Comparison of ENCODE assay signal across 11 cellular contexts in genomic region chr12:120457133-120457532, GRCh38. TPM values are rescaled to one million over a fixed set of nuclear protein-coding genes. Genes with fewer than 3 reads are reported as not detected.
DNase-seq lines count a peak whose midpoint lies in the region; ATAC-seq and TF ChIP-seq lines count a peak whose summit lies in the region.
"Had no signal": no experiment of that assay in that cellular context is flagged by ENCODE, and none has a peak within 500 bp of the region (broad histone marks: within the 10 kb centered on the region; RNA-seq: fewer than 3 reads in every experiment).

No MANE protein-coding gene starts in this region.

- no peak overlapping the region for H3K23ac ChIP-seq in mesenchymal stem cell (ENCODE audit: low read length in 2 of 2)

- H3K27ac Mint-ChIP-seq in activated CD4-positive, alpha-beta T cell treated with anti-CD3 and anti-CD28 coated beads for 36 hours = peak overlapping the region; percentile 13
- H3K27ac Mint-ChIP-seq in chondrocyte (ENCODE audit: unreplicated experiment) = no peak overlapping the region

- H3K79me1 ChIP-seq in mesenchymal stem cell (replicated peaks; ENCODE audit: low read length, poor library complexity, severe bottlenecking) = peaks cover 16% of the 10 kb centered on the region

- H3K4me1 ChIP-seq in Loucy (ENCODE audit: insufficient read depth, low read length, poor library complexity, severe bottlenecking) = no peaks in the 10 kb centered on the region
- H3K4me1 ChIP-seq in psoas muscle = no peaks in the 10 kb centered on the region
- H3K4me1 ChIP-seq in mesenchymal stem cell (ENCODE audit: control insufficient read depth, insufficient read depth, low read depth, low read length) = no peaks in the 10 kb centered on the region

- H2AFZ ChIP-seq in Loucy (ENCODE audit: low read length) (no peak overlapping the region), mesenchymal stem cell (ENCODE audit: low read depth, low read length) (no peak overlapping the region)

- H3K9ac ChIP-seq in Loucy (ENCODE audit: low read depth, low read length, poor library complexity, severe bottlenecking) (no peak overlapping the region), mesenchymal stem cell (ENCODE audit: low read length) (no peak overlapping the region)

- peaks cover 7% of the 10 kb centered on the region for H3K4me1 Mint-ChIP-seq in activated CD4-positive, alpha-beta T cell treated with anti-CD3 and anti-CD28 coated beads for 36 hours
- H3K4me1 Mint-ChIP-seq in chondrocyte (ENCODE audit: low read depth) = no peaks in the 10 kb centered on the region

- H3K4ac ChIP-seq in mesenchymal stem cell (ENCODE audit: low read depth in 1 of 2, low read length in 2 of 2) = no peak overlapping the region

- peaks cover 55% of the 10 kb centered on the region for H3K36me3 Mint-ChIP-seq in activated CD4-positive, alpha-beta T cell treated with anti-CD3 and anti-CD28 coated beads for 36 hours (ENCODE audit: low read depth)
- H3K36me3 Mint-ChIP-seq in chondrocyte (ENCODE audit: low read depth) = peaks cover 23% of the 10 kb centered on the region

- peaks cover 71% of the 10 kb centered on the region for H3K36me3 ChIP-seq in Loucy (ENCODE audit: insufficient read depth, low read length)
- H3K36me3 ChIP-seq in psoas muscle (ENCODE audit: insufficient read depth in 1 of 2, low read depth in 1 of 2) = peaks cover 11 to 96% of the 10 kb centered on the region in 2 donors
- H3K36me3 ChIP-seq in mesenchymal stem cell (ENCODE audit: control insufficient read depth in 1 of 2, insufficient read depth in 2 of 2, low read depth in 1 of 2, low read length in 2 of 2) = peaks cover 50 to 92% of the 10 kb centered on the region in 2 experiments

- no peak overlapping the region for H2BK12ac ChIP-seq in mesenchymal stem cell (ENCODE audit: low read length in 2 of 2)

- H3K9me3 ChIP-seq in Loucy (ENCODE audit: insufficient read depth, low read depth, low read length) (no peaks in the 10 kb centered on the region), psoas muscle (no peaks in the 10 kb centered on the region), mesenchymal stem cell (ENCODE audit: control insufficient read depth, low read length) (no peaks in the 10 kb centered on the region)

- H4K8ac ChIP-seq in mesenchymal stem cell (ENCODE audit: low read length) = no peak overlapping the region

- no peak for DNase-seq in activated CD4-positive, alpha-beta T cell treated with anti-CD3 and anti-CD28 coated beads for 36 hours
- DNase-seq in activated CD4-positive, alpha-beta T cell treated with anti-CD3 and anti-CD28 coated beads for 4 hours = no peak
- DNase-seq in chondrocyte (ENCODE audit: low spot score) (no peak), psoas muscle (no peak), mesenchymal stem cell (no peak), NOMO-1 treated with dmso at 0.1 percent for 144 hours (lab: John Stamatoyannopoulos, UW; ENCODE audit: unreplicated experiment) (no peak), HPDE6-E6E7 (ENCODE audit: extremely low spot score) (no peak)
- DNase-seq: dorsolateral prefrontal cortex; stimulated activated CD4-positive, alpha-beta T cell treated with anti-CD3 and anti-CD28 coated beads, Interleukin-4, amount 100 ng/mL, for 1 hour had no signal

- intact Hi-C loops in activated CD4-positive, alpha-beta T cell treated with anti-CD3 and anti-CD28 coated beads for 36 hours (cut with DNase I, micrococcal nuclease) = no loop called here
- intact Hi-C loops in psoas muscle (cut with DNase I) = no loop called here

- POLR2A ChIA-PET in activated CD4-positive, alpha-beta T cell treated with anti-CD3 and anti-CD28 coated beads for 36 hours (lab: Charles Lee) = interaction anchor here (0.6 to 1.2 kb wide), 2 partner anchors 9 to 45 kb away, joined by 4 to 10 read pairs; no protein-coding TSS in a partner anchor

- no peak overlapping the region for H2BK120ac ChIP-seq in mesenchymal stem cell (ENCODE audit: low read depth, low read length)

- TF ChIP-seq CTCF in Loucy (conservative IDR thresholded peaks at IDR 0.05; ENCODE audit: low read length) (peak; percentile 63), chondrocyte (IDR thresholded peaks at IDR 0.05) (peak; percentile 54), psoas muscle (IDR thresholded peaks at IDR 0.05) (peak; percentile 8)

- CTCF ChIA-PET in activated CD4-positive, alpha-beta T cell treated with anti-CD3 and anti-CD28 coated beads for 36 hours (lab: Charles Lee) = interaction anchor here (0.5 to 2.9 kb wide), 8 partner anchors 9 to 1510 kb away, joined by 3 to 16 read pairs (median 4); no protein-coding TSS in a partner anchor

- no peak overlapping the region for H3K4me3 Mint-ChIP-seq in activated CD4-positive, alpha-beta T cell treated with anti-CD3 and anti-CD28 coated beads for 36 hours
- no peak overlapping the region for H3K4me3 Mint-ChIP-seq in chondrocyte (ENCODE audit: unreplicated experiment)
- H3K4me3 Mint-ChIP-seq: CD4-positive, CD25-positive, alpha-beta regulatory T cell had no signal

- H3K9me3 Mint-ChIP-seq in activated CD4-positive, alpha-beta T cell treated with anti-CD3 and anti-CD28 coated beads for 36 hours (ENCODE audit: low read depth) = no peaks in the 10 kb centered on the region
- no peaks in the 10 kb centered on the region for H3K9me3 Mint-ChIP-seq in chondrocyte (ENCODE audit: low read depth)
- H3K9me3 Mint-ChIP-seq: CD4-positive, CD25-positive, alpha-beta regulatory T cell had no signal

- no peak overlapping the region for H3K4me3 ChIP-seq in Loucy (ENCODE audit: low read length, poor library complexity, severe bottlenecking)
- H3K4me3 ChIP-seq in psoas muscle = no peak overlapping the region
- H3K4me3 ChIP-seq in mesenchymal stem cell (ENCODE audit: insufficient read depth in 1 of 2, low read depth in 1 of 2, low read length in 2 of 2) = no peak overlapping the region
- H3K4me3 ChIP-seq: dorsolateral prefrontal cortex had no signal

- no peak overlapping the region for H2BK5ac ChIP-seq in mesenchymal stem cell (ENCODE audit: low read depth, low read length, poor library complexity, severe bottlenecking)

- ATAC-seq in activated CD4-positive, alpha-beta T cell treated with anti-CD3 and anti-CD28 coated beads for 36 hours = no peak
- ATAC-seq in psoas muscle = no peak

- peaks cover 3% of the 10 kb centered on the region; the same call in 1 of the 2 replicates for H3K79me2 ChIP-seq in Loucy (ENCODE audit: insufficient read depth, low read length)

- no peak overlapping the region for H2AK5ac ChIP-seq in mesenchymal stem cell (ENCODE audit: low read length, severe bottlenecking)

- H3K27me3 Mint-ChIP-seq in activated CD4-positive, alpha-beta T cell treated with anti-CD3 and anti-CD28 coated beads for 36 hours = no peaks in the 10 kb centered on the region
- H3K27me3 Mint-ChIP-seq in chondrocyte (ENCODE audit: low read depth) = no peaks in the 10 kb centered on the region
- H3K27me3 Mint-ChIP-seq: CD4-positive, CD25-positive, alpha-beta regulatory T cell had no signal

- H4K20me1 ChIP-seq in Loucy (ENCODE audit: insufficient read depth, low read length, poor library complexity, severe bottlenecking) = peaks cover 14% of the 10 kb centered on the region

- H3K9me2 ChIP-seq in Loucy (replicated peaks; ENCODE audit: low read depth, low read length) = no peaks in the 10 kb centered on the region

- WGBS in psoas muscle, 3 donors = 74 to 78% (median 77%) methylated on average over 6 of the region's 6 CpGs
- 86% methylated on average over 6 of the region's 6 CpGs for WGBS in mesenchymal stem cell

- H3K14ac ChIP-seq in mesenchymal stem cell (ENCODE audit: low read length in 2 of 2) = no peak overlapping the region

- H3F3A ChIP-seq in Loucy (ENCODE audit: low read depth) = no peaks in the 10 kb centered on the region

- H3K27me3 ChIP-seq in Loucy (ENCODE audit: insufficient read depth, low read length, poor library complexity, severe bottlenecking) (no peaks in the 10 kb centered on the region), psoas muscle (ENCODE audit: insufficient read depth in 3 of 3, low read length in 2 of 3) (no peaks in the 10 kb centered on the region), mesenchymal stem cell (ENCODE audit: control insufficient read depth in 1 of 2, insufficient read depth in 1 of 2, low read length in 2 of 2) (no peaks in the 10 kb centered on the region)
- H3K27me3 ChIP-seq: dorsolateral prefrontal cortex had no signal

- no peak overlapping the region for H2BK15ac ChIP-seq in mesenchymal stem cell (ENCODE audit: low read depth, poor library complexity, severe bottlenecking)

- no peak overlapping the region for H4K91ac ChIP-seq in mesenchymal stem cell (ENCODE audit: low read length)

- no peak overlapping the region for H3K18ac ChIP-seq in mesenchymal stem cell (ENCODE audit: low read depth in 1 of 2, low read length in 2 of 2)

- H3K27ac ChIP-seq in psoas muscle (no peak overlapping the region), mesenchymal stem cell (ENCODE audit: low read length, poor library complexity, severe bottlenecking) (no peak overlapping the region)
- H3K27ac ChIP-seq: dorsolateral prefrontal cortex had no signal

- H3K4me2 ChIP-seq in Loucy (ENCODE audit: low read depth, low read length, poor library complexity, severe bottlenecking) = no peak overlapping the region
- H3K4me2 ChIP-seq in mesenchymal stem cell (ENCODE audit: low read length, poor library complexity, severe bottlenecking) = no peak overlapping the region

RNA-seq across cellular contexts. Expression of gene GATC, which starts 10.9 kb away (rescaled TPM):
- total RNA-seq in activated CD4-positive, alpha-beta T cell treated with anti-CD3 and anti-CD28 coated beads for 36 hours = 10 to 100 TPM; 26.3 to 36.3 TPM
- total RNA-seq in chondrocyte (17.6 to 18.8 TPM (median 18.0 TPM) in 3 replicates), psoas muscle (10 to 100 TPM in 2 of 4 donors, 1 to 10 TPM in 2; 8.7 to 17.6 (median 10.1) TPM)
- 10 to 100 TPM in 1 of 3 donors, 1 to 10 TPM in 2; 6.4 to 16.5 (median 8.5) TPM for polyA plus RNA-seq in psoas muscle
- 17.7 TPM for polyA plus RNA-seq in mesenchymal stem cell (2013, experiment 1 of 2)
- polyA plus RNA-seq in mesenchymal stem cell (2013, experiment 2 of 2) = 17.6 TPM

RNA-seq across cellular contexts. Expression of gene TRIAP1, which starts 10.9 kb away (rescaled TPM):
- 10 to 100 TPM; 20.9 to 36.0 TPM for total RNA-seq in activated CD4-positive, alpha-beta T cell treated with anti-CD3 and anti-CD28 coated beads for 36 hours
- total RNA-seq in chondrocyte (26.3 to 32.3 TPM (median 27.1 TPM) in 3 replicates), psoas muscle (10 to 100 TPM; 24.4 to 37.3 (median 31.0) TPM)
- 100 to 1,000 TPM in 1 of 3 donors, 10 to 100 TPM in 2; 42.8 to 111 (median 60.2) TPM for polyA plus RNA-seq in psoas muscle
- polyA plus RNA-seq in mesenchymal stem cell (2013, experiment 1 of 2) = 51.1 TPM
- polyA plus RNA-seq in mesenchymal stem cell (2013, experiment 2 of 2) = 56.2 TPM

RNA-seq across cellular contexts. Expression of gene SRSF9, which starts 12.4 kb away (rescaled TPM):
- total RNA-seq in activated CD4-positive, alpha-beta T cell treated with anti-CD3 and anti-CD28 coated beads for 36 hours = 100 to 1,000 TPM; 140 to 209 TPM
- total RNA-seq in chondrocyte (108 to 150 TPM (median 113 TPM) in 3 replicates), psoas muscle (10 to 100 TPM; 24.9 to 34.8 (median 33.0) TPM)
- polyA plus RNA-seq in psoas muscle = 10 to 100 TPM; 26.4 to 53.8 (median 36.1) TPM
- 183 TPM for polyA plus RNA-seq in mesenchymal stem cell (2013, experiment 1 of 2)
- 189 TPM for polyA plus RNA-seq in mesenchymal stem cell (2013, experiment 2 of 2)

RNA-seq across cellular contexts. Expression of gene COX6A1, which starts 19.2 kb away (rescaled TPM):
- total RNA-seq in activated CD4-positive, alpha-beta T cell treated with anti-CD3 and anti-CD28 coated beads for 36 hours = 100 to 1,000 TPM; 424 to 495 TPM
- total RNA-seq in chondrocyte = 299 to 302 TPM (median 300 TPM) in 3 replicates
- 10 to 100 TPM; 34.4 to 52.6 (median 38.5) TPM for total RNA-seq in psoas muscle
- polyA plus RNA-seq in psoas muscle = 100 to 1,000 TPM in 1 of 3 donors, 10 to 100 TPM in 2; 58.1 to 211 (median 96.6) TPM
- polyA plus RNA-seq in mesenchymal stem cell (2013, experiment 1 of 2) = 718 TPM
- 727 TPM for polyA plus RNA-seq in mesenchymal stem cell (2013, experiment 2 of 2)

RNA-seq across cellular contexts. Expression of gene DYNLL1, which starts 38.8 kb away (rescaled TPM):
- total RNA-seq in activated CD4-positive, alpha-beta T cell treated with anti-CD3 and anti-CD28 coated beads for 36 hours = 100 to 1,000 TPM; 166 to 169 TPM
- total RNA-seq in chondrocyte (317 to 550 TPM (median 322 TPM) in 3 replicates), psoas muscle (100 to 1,000 TPM in 1 of 4 donors, 10 to 100 TPM in 3; 30.1 to 116 (median 68.2) TPM)
- 100 to 1,000 TPM in 2 of 3 donors, 10 to 100 TPM in 1; 62.0 to 155 (median 144) TPM for polyA plus RNA-seq in psoas muscle
- 419 TPM for polyA plus RNA-seq in mesenchymal stem cell (2013, experiment 1 of 2)
- polyA plus RNA-seq in mesenchymal stem cell (2013, experiment 2 of 2) = 417 TPM

Comparison
In these comparisons a context has a peak if more than half of its experiments do, and no peak if none do; other contexts are left out.
1. CTCF ChIP-seq: peak in every context shown above with its lines; median percentile 63 in Loucy; 54 in chondrocyte; 8 in psoas muscle.